In genomic region chr7:153370092-153370491, GRCh38 we compare ENCODE assay signal across 23 cellular contexts.
DNase-seq lines count a peak whose midpoint lies in the region; TF ChIP-seq lines count a peak whose summit lies in the region.
"Had no signal": no experiment of that assay in that cellular context is flagged by ENCODE, and none has a peak within 500 bp of the region (broad histone marks: within the 10 kb centered on the region; RNA-seq: fewer than 3 reads in every experiment).

No MANE protein-coding gene starts in this region.

- TF ChIP-seq EP300 in ovary (IDR thresholded peaks at IDR 0.05): no peak

- no peak overlapping the region for H3K18ac ChIP-seq in mesendoderm (ENCODE audit: low read length)

- H3K4me2 ChIP-seq in Karpas-422 (ENCODE audit: low read depth, low read length, poor library complexity, severe bottlenecking): no peak overlapping the region
- H3K4me2 ChIP-seq in mesendoderm (ENCODE audit: low read length): no peak overlapping the region
- H3K4me2 ChIP-seq: A549; BLaER1 treated with 17β-estradiol and CSF1 and Interleukin-3, amounts not matched to agents 10 nM and 100 nM had no signal

- TF ChIP-seq POLR2A in prostate gland (IDR thresholded peaks at IDR 0.05) (no peak), ovary (IDR thresholded peaks at IDR 0.05) (no peak)

- no CpG with 5 or more reads among the region's 5 CpGs for WGBS in mesendoderm (ENCODE audit: extremely low coverage, insufficient coverage, low lambda C conversion rate)
- 68% methylated on average over 5 of the region's 5 CpGs for WGBS in prostate gland
- WGBS in ovary, 3 donors: 64 to 69% (median 66%) methylated on average over 5 of the region's 5 CpGs

- H2BK5ac ChIP-seq in mesendoderm (ENCODE audit: low read length): no peak overlapping the region

- H3K9me3 ChIP-seq in Karpas-422 (ENCODE audit: low read length): no peaks in the 10 kb centered on the region
- no peaks in the 10 kb centered on the region; the same call in 1 of the 2 replicates for H3K9me3 ChIP-seq in NT2/D1 (ENCODE audit: insufficient read depth, low read length)
- no peaks in the 10 kb centered on the region for H3K9me3 ChIP-seq in prostate gland
- H3K9me3 ChIP-seq in ovary: no peaks in the 10 kb centered on the region
- H3K9me3 ChIP-seq: A549, MG63 had no signal

- H3K27me3 ChIP-seq in Karpas-422 (ENCODE audit: low read length): no peaks in the 10 kb centered on the region
- H3K27me3 ChIP-seq in NT2/D1 (ENCODE audit: insufficient read depth, insufficient read length): no peaks in the 10 kb centered on the region
- H3K27me3 ChIP-seq in mesendoderm (ENCODE audit: insufficient read depth, low read length, poor library complexity): no peaks in the 10 kb centered on the region
- no peaks in the 10 kb centered on the region for H3K27me3 ChIP-seq in prostate gland (replicated peaks; ENCODE audit: insufficient read depth)
- H3K27me3 ChIP-seq in ovary: no peaks in the 10 kb centered on the region
- H3K27me3 ChIP-seq: BLaER1 treated with 17β-estradiol and CSF1 and Interleukin-3, amounts not matched to agents 10 nM and 100 nM; MG63 had no signal

- H3K23ac ChIP-seq in mesendoderm (ENCODE audit: low read length): no peak overlapping the region

- no peaks in the 10 kb centered on the region for H3K36me3 ChIP-seq in Karpas-422 (ENCODE audit: insufficient read depth, low read length)
- H3K36me3 ChIP-seq in NT2/D1 (ENCODE audit: insufficient read depth, insufficient read length, low read length): no peaks in the 10 kb centered on the region
- H3K36me3 ChIP-seq in mesendoderm (ENCODE audit: control insufficient read depth, insufficient read depth, low read length): no peaks in the 10 kb centered on the region
- no peaks in the 10 kb centered on the region for H3K36me3 ChIP-seq in prostate gland
- no peaks in the 10 kb centered on the region for H3K36me3 ChIP-seq in ovary
- H3K36me3 ChIP-seq: BLaER1 treated with 17β-estradiol and CSF1 and Interleukin-3, amounts not matched to agents 10 nM and 100 nM; MG63 had no signal

- H2BK120ac ChIP-seq in mesendoderm (ENCODE audit: low read depth, low read length): no peak overlapping the region

- H3K27ac ChIP-seq in Karpas-422 (ENCODE audit: low read length): no peak overlapping the region
- H3K27ac ChIP-seq in mesendoderm (ENCODE audit: low read depth, low read length): no peak overlapping the region
- no peak overlapping the region for H3K27ac ChIP-seq in prostate gland
- H3K27ac ChIP-seq in ovary: no peak overlapping the region
- H3K27ac ChIP-seq: A549; BLaER1 treated with 17β-estradiol and CSF1 and Interleukin-3, amounts not matched to agents 10 nM and 100 nM; RWPE1 had no signal

- intact Hi-C loops in prostate gland (cut with DNase I): no loop called here
- intact Hi-C loops in ovary (cut with DNase I): no loop called here

- peak overlapping the region; percentile 42 for H3K56ac ChIP-seq in mesendoderm (ENCODE audit: low read length)

- H3K4me1 ChIP-seq in Karpas-422 (ENCODE audit: low read length) (no peaks in the 10 kb centered on the region), NT2/D1 (ENCODE audit: insufficient read depth, insufficient read length) (no peaks in the 10 kb centered on the region), mesendoderm (ENCODE audit: control insufficient read depth, low read depth, low read length) (no peaks in the 10 kb centered on the region), prostate gland (replicated peaks) (no peaks in the 10 kb centered on the region), ovary (ENCODE audit: insufficient read depth) (no peaks in the 10 kb centered on the region)
- H3K4me1 ChIP-seq: A549; BLaER1 treated with 17β-estradiol and CSF1 and Interleukin-3, amounts not matched to agents 10 nM and 100 nM had no signal

- no peaks in the 10 kb centered on the region for H3K9me2 ChIP-seq in Karpas-422 (replicated peaks; ENCODE audit: insufficient read depth, low read length)

- no peak overlapping the region for H3K4me3 ChIP-seq in Karpas-422 (ENCODE audit: low read length)
- no peak overlapping the region for H3K4me3 ChIP-seq in NT2/D1 (ENCODE audit: insufficient read length, low read depth)
- no peak overlapping the region for H3K4me3 ChIP-seq in mesendoderm (ENCODE audit: low read length)
- H3K4me3 ChIP-seq in prostate gland: no peak overlapping the region
- H3K4me3 ChIP-seq in ovary: no peak overlapping the region
- H3K4me3 ChIP-seq: A549; BLaER1 treated with 17β-estradiol and CSF1 and Interleukin-3, amounts not matched to agents 10 nM and 100 nM; GM12878; MG63 had no signal

- DNase-seq in GDM1 (lab: John Stamatoyannopoulos, UW): peak; percentile 2
- DNase-seq in Karpas-422: peak; percentile 41
- DNase-seq in NT2/D1 (ENCODE audit: low read depth, low spot score): peak; percentile 40
- peak; percentile 70 for DNase-seq in mesendoderm
- no peak for DNase-seq in stimulated activated CD4-positive, alpha-beta T cell treated with anti-CD3 and anti-CD28 coated beads, Interleukin-2, amount 100 ng/mL, for 48 hours
- DNase-seq in prostate gland (ENCODE audit: low spot score): no peak
- DNase-seq in ovary: no peak
- DNase-seq: AML-193; CD4-positive, alpha-beta T cell; DMS53; MG63; NCI-H1048; NCI-H1417; NCI-H1694 treated with DMSO at 0.1 percent for 48 hours; NCI-H2081; NCI-H524 treated with DMSO at 0.1 percent for 48 hours; NCI-H82; SHP77; T-helper 1 cell had no signal

- no peak overlapping the region for H2AFZ ChIP-seq in Karpas-422 (ENCODE audit: low read length)

- no peaks in the 10 kb centered on the region for H3K79me2 ChIP-seq in Karpas-422 (ENCODE audit: low read length)
- H3K79me2 ChIP-seq in mesendoderm (ENCODE audit: control insufficient read depth, insufficient read depth, low read length): no peaks in the 10 kb centered on the region

- H4K8ac ChIP-seq in mesendoderm (ENCODE audit: low read depth, low read length): no peak overlapping the region

- no peak overlapping the region for H2BK15ac ChIP-seq in mesendoderm (replicated peaks; ENCODE audit: low read depth)

- TF ChIP-seq CTCF in prostate gland (IDR thresholded peaks at IDR 0.05): no peak
- TF ChIP-seq CTCF in ovary (IDR thresholded peaks at IDR 0.05): no peak

- no peak overlapping the region for H3K4ac ChIP-seq in mesendoderm (ENCODE audit: low read depth, low read length)

- no peak overlapping the region for H2AK5ac ChIP-seq in mesendoderm (ENCODE audit: low read length)

- no peak overlapping the region for H3K9ac ChIP-seq in Karpas-422 (ENCODE audit: low read length)
- H3K9ac ChIP-seq in NT2/D1 (ENCODE audit: insufficient read length, low read depth): no peak overlapping the region
- H3K9ac ChIP-seq in mesendoderm (ENCODE audit: low read length): no peak overlapping the region
- H3K9ac ChIP-seq: BLaER1 treated with 17β-estradiol and CSF1 and Interleukin-3, amounts not matched to agents 10 nM and 100 nM had no signal

- no peaks in the 10 kb centered on the region for H3K79me1 ChIP-seq in mesendoderm (ENCODE audit: low read length)

- no peak overlapping the region for H4K5ac ChIP-seq in mesendoderm (ENCODE audit: low read length)

- no peaks in the 10 kb centered on the region for H4K20me1 ChIP-seq in Karpas-422 (ENCODE audit: insufficient read depth, low read depth, low read length)
- H4K20me1 ChIP-seq: BLaER1 treated with 17β-estradiol and CSF1 and Interleukin-3, amounts not matched to agents 10 nM and 100 nM had no signal

Comparison
In these comparisons a context has a peak if more than half of its experiments do, and no peak if none do; other contexts are left out.
1. DNase-seq: peak in GDM1 (single experiment), Karpas-422 (single experiment), NT2/D1 (single experiment) and mesendoderm (single experiment); none in stimulated activated CD4-positive, alpha-beta T cell treated with anti-CD3 and anti-CD28 coated beads, Interleukin-2, amount 100 ng/mL, for 48 hours (0 of 2), prostate gland (single experiment) and ovary (0 of 5).